ENCODE assay signal across 29 cellular contexts in genomic region chr1:156286061-156286460, GRCh38. TPM values are rescaled to one million over a fixed set of nuclear protein-coding genes. Genes with fewer than 3 reads are reported as not detected.
"Had no signal": no experiment of that assay in that cellular context is flagged by ENCODE, and none has a peak within 500 bp of the region (broad histone marks: within the 10 kb centered on the region; RNA-seq: fewer than 3 reads in every experiment).

No MANE protein-coding gene starts in this region.

- H3K36me3 Mint-ChIP-seq: WTC11 had no signal

- DNase-seq: activated CD4-positive, alpha-beta T cell treated with anti-CD3 and anti-CD28 coated beads, Interleukin-2, amount 50 U/mL, for 1 hour; activated CD8-positive, alpha-beta memory T cell treated with anti-CD3 and anti-CD28 coated beads, Interleukin-2, amount 10 ng/mL, durations not matched to agents 7 days and 5 days; activated CD8-positive, alpha-beta T cell treated with anti-CD3 and anti-CD28 coated beads for 36 hours; activated effector memory CD4-positive, alpha-beta T cell treated with Interleukin-2 at 50 U/mL for 16 hours; activated naive CD4-positive, alpha-beta T cell treated with anti-CD3 and anti-CD28 coated beads, Interleukin-2, amount 50 U/mL, for 16 hours; effector CD8-positive, alpha-beta T cell; foreskin keratinocyte; heart left ventricle; hypothalamus; immature natural killer cell; kidney; left colon; mammary epithelial cell; naive B cell; nucleus accumbens; psoas muscle; sigmoid colon; stimulated activated CD4-positive, alpha-beta T cell treated with anti-CD3 and anti-CD28 coated beads, Interleukin-15, amount 100 ng/mL, for 24 hours; stimulated activated CD4-positive, alpha-beta T cell treated with anti-CD3 and anti-CD28 coated beads, Interleukin-2, amount 100 ng/mL, for 24 hours; stimulated activated naive B cell treated with anti-CD40 and anti-IgM and Interleukin-4, amounts not matched to agents 10 μg/mL and 1 μg/mL and 100 μg/mL, for 72 hours; stomach; T-helper 2 cell; tibial artery had no signal

- H3K4me3 Mint-ChIP-seq: activated CD8-positive, alpha-beta memory T cell treated with anti-CD3 and anti-CD28 coated beads, Interleukin-2, amount 10 ng/mL, durations not matched to agents 7 days and 5 days; activated CD8-positive, alpha-beta T cell treated with anti-CD3 and anti-CD28 coated beads for 36 hours; central memory CD8-positive, alpha-beta T cell; immature natural killer cell; stimulated activated naive B cell treated with anti-CD40 and anti-IgM and Interleukin-4, amounts not matched to agents 10 μg/mL and 1 μg/mL and 100 μg/mL, for 72 hours; WTC11 had no signal

- H3K9me3 Mint-ChIP-seq: activated CD8-positive, alpha-beta T cell treated with anti-CD3 and anti-CD28 coated beads for 36 hours; central memory CD8-positive, alpha-beta T cell; immature natural killer cell; naive B cell; stimulated activated naive B cell treated with anti-CD40 and anti-IgM and Interleukin-4, amounts not matched to agents 10 μg/mL and 1 μg/mL and 100 μg/mL, for 72 hours; WTC11 had no signal

- ATAC-seq: activated CD8-positive, alpha-beta memory T cell treated with anti-CD3 and anti-CD28 coated beads, Interleukin-2, amount 10 ng/mL, durations not matched to agents 7 days and 5 days; activated CD8-positive, alpha-beta T cell treated with anti-CD3 and anti-CD28 coated beads for 36 hours; esophagus mucosa; foreskin keratinocyte; heart left ventricle; left colon; pancreas; psoas muscle; stimulated activated naive B cell treated with anti-CD40 and anti-IgM and Interleukin-4, amounts not matched to agents 10 μg/mL and 1 μg/mL and 100 μg/mL, for 72 hours; WTC11 had no signal

- H3K27me3 Mint-ChIP-seq: activated CD8-positive, alpha-beta memory T cell treated with anti-CD3 and anti-CD28 coated beads, Interleukin-2, amount 10 ng/mL, durations not matched to agents 7 days and 5 days; activated CD8-positive, alpha-beta T cell treated with anti-CD3 and anti-CD28 coated beads for 36 hours; central memory CD8-positive, alpha-beta T cell; naive B cell; stimulated activated naive B cell treated with anti-CD40 and anti-IgM and Interleukin-4, amounts not matched to agents 10 μg/mL and 1 μg/mL and 100 μg/mL, for 72 hours had no signal

- H3K27ac Mint-ChIP-seq: activated CD8-positive, alpha-beta memory T cell treated with anti-CD3 and anti-CD28 coated beads, Interleukin-2, amount 10 ng/mL, durations not matched to agents 7 days and 5 days; activated CD8-positive, alpha-beta T cell treated with anti-CD3 and anti-CD28 coated beads for 36 hours; immature natural killer cell; naive B cell; stimulated activated naive B cell treated with anti-CD40 and anti-IgM and Interleukin-4, amounts not matched to agents 10 μg/mL and 1 μg/mL and 100 μg/mL, for 72 hours; WTC11 had no signal

RNA-seq across cellular contexts. Expression of gene VHLL, which starts 13.0 kb away (rescaled TPM):
- total RNA-seq: activated CD8-positive, alpha-beta memory T cell treated with anti-CD3 and anti-CD28 coated beads, Interleukin-2, amount 10 ng/mL, durations not matched to agents 7 days and 5 days; esophagus mucosa; foreskin keratinocyte; heart left ventricle; kidney; left colon; pancreas; psoas muscle; sigmoid colon; smooth muscle cell; stomach; ureter; WTC11 had no signal
